8 cellular contexts compared by ENCODE assay signal in the genomic region with DNA sequence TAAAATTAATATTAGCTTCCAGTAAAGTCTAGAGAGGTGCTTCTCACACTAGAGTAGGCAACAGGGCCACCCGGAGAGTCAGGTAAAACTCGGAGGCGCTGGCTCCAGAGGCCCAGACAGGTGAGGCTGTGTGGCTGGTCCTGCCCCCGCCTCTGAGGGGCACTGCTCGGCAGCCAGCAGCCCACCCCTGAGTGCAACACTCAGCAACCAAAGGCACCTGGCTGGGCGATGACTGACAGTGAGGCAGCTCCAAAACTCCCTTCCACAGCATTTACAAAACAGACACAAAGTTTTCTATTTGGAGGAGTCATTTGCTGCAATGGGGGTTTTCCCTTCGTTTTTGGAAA.
A peak's percentile ranks its signal among the peaks of the same experiment; 100 is the strongest.
DNase-seq lines count a peak whose midpoint lies in the region; ATAC-seq, FAIRE-seq and TF ChIP-seq lines count a peak whose summit lies in the region.

No MANE protein-coding gene starts in this region.

- H3K36me3 Mint-ChIP-seq in CD4-positive, alpha-beta T cell (ENCODE audit: low read depth) = no peaks in the 10 kb centered on the region

- H3K27me3 Mint-ChIP-seq in CD4-positive, alpha-beta T cell = no peaks in the 10 kb centered on the region

- H3K27me3 ChIP-seq in CD4-positive, alpha-beta T cell (ENCODE audit: control insufficient read depth, insufficient read depth, low read length) = no peaks in the 10 kb centered on the region
- no peaks in the 10 kb centered on the region for H3K27me3 ChIP-seq in left lung

- peak overlapping the region; percentile 27 for H3K27ac ChIP-seq in CD4-positive, alpha-beta T cell (ENCODE audit: low read depth, low read length)
- peak overlapping the region; percentile 76 to 88 for H3K27ac ChIP-seq in left lung

- H3K9me3 ChIP-seq in CD4-positive, alpha-beta T cell (ENCODE audit: control insufficient read depth, low read length) = no peaks in the 10 kb centered on the region
- no peaks in the 10 kb centered on the region for H3K9me3 ChIP-seq in left lung

- no peak for TF ChIP-seq CTCF in CD4-positive, alpha-beta T cell (IDR thresholded peaks at IDR 0.05)
- TF ChIP-seq CTCF in left lung (IDR thresholded peaks at IDR 0.05) (no peak), D721Med (IDR thresholded peaks at IDR 0.05; ENCODE audit: insufficient read depth, missing control alignments) (no peak)

- POLR2A ChIA-PET in CD4-positive, alpha-beta T cell (lab: Charles Lee) = interaction anchor here (1.0 to 3.2 kb wide), 3 partner anchors 31 to 141 kb away, joined by 3 to 25 read pairs (median 4); partner anchors contain the start of gene ID2

- CTCF ChIA-PET in CD4-positive, alpha-beta T cell (lab: Charles Lee) = interaction anchor here (0.6 kb wide), 1 partner anchor 17 kb away, joined by 3 read pairs; no protein-coding TSS in a partner anchor

- DNase-seq in CD4-positive, alpha-beta T cell = peak in 1 of 10 experiments; percentile 11
- peak; percentile 66 for DNase-seq in RPMI8226
- peak in 1 of 2 donors; percentile 75 for DNase-seq in left lung
- no peak for DNase-seq in EL
- DNase-seq in D721Med (ENCODE audit: insufficient read length, low spot score) = no peak
- DNase-seq in NCI-H446 treated with DMSO at 0.1 percent for 48 hours (lab: John Stamatoyannopoulos, UW) = no peak

- no peak overlapping the region for H3K4me3 ChIP-seq in left lung

- ATAC-seq in CD4-positive, alpha-beta T cell (ENCODE audit: poor library complexity) = peak; percentile 29
- ATAC-seq in GM21717 (IDR thresholded peaks at IDR 0.05; ENCODE audit: unreplicated experiment) = peak; percentile 23
- ATAC-seq in left lung = no peak
- no peak for ATAC-seq in HG03097 (IDR thresholded peaks at IDR 0.05; ENCODE audit: low FRiP score, unreplicated experiment)

- H3K4me1 Mint-ChIP-seq in CD4-positive, alpha-beta T cell (ENCODE audit: low read depth) = peaks cover 53% of the 10 kb centered on the region

- no peaks in the 10 kb centered on the region for H3K9me3 Mint-ChIP-seq in CD4-positive, alpha-beta T cell

- intact Hi-C loops in CD4-positive, alpha-beta T cell (cut with DNase I, micrococcal nuclease) = loop anchor here in 1 of 2 experiments (5.0 to 10.0 kb wide), 2 partner anchors 88 to 139 kb away; partner anchors contain the start of gene ID2
- intact Hi-C loops in left lung (cut with DNase I) = no loop called here

- H3K36me3 ChIP-seq in left lung = no peaks in the 10 kb centered on the region

- no peak for FAIRE-seq in D721Med (lab: Jason Lieb, UNC)

- H3K4me1 ChIP-seq in left lung = peaks cover 21 to 92% of the 10 kb centered on the region in 2 donors

- H3K4me3 Mint-ChIP-seq in CD4-positive, alpha-beta T cell = peak overlapping the region; percentile 73

- peak overlapping the region; percentile 89 for H3K27ac Mint-ChIP-seq in CD4-positive, alpha-beta T cell

Comparison
In these comparisons a context has a peak if more than half of its experiments do, and no peak if none do; other contexts are left out.
1. ATAC-seq: peak in CD4-positive, alpha-beta T cell (single experiment) and GM21717 (single experiment); none in left lung (single experiment) and HG03097 (single experiment).